Comparison of ENCODE assay signal across 16 cellular contexts in genomic region chr9:108047264-108047663, GRCh38.
A peak's percentile ranks its signal among the peaks of the same experiment; 100 is the strongest.
DNase-seq lines count a peak whose midpoint lies in the region; ATAC-seq, FAIRE-seq and TF ChIP-seq lines count a peak whose summit lies in the region.
"Had no signal": no experiment of that assay in that cellular context is flagged by ENCODE, and none has a peak within 500 bp of the region (broad histone marks: within the 10 kb centered on the region; RNA-seq: fewer than 3 reads in every experiment).

No MANE protein-coding gene starts in this region.

- no peaks in the 10 kb centered on the region for H3K36me3 ChIP-seq in RWPE2 (ENCODE audit: low read depth)

- TF ChIP-seq CTCF in RWPE2 (IDR thresholded peaks at IDR 0.05; ENCODE audit: poor library complexity, severe bottlenecking) (no peak), foreskin keratinocyte (conservative IDR thresholded peaks at IDR 0.05) (no peak), type B pancreatic cell (conservative IDR thresholded peaks at IDR 0.05) (no peak)

- peak; percentile 39 for DNase-seq in GM04503 (ENCODE audit: low read depth)
- no peak for DNase-seq in RWPE2 (ENCODE audit: low spot score)
- peak; percentile 49 to 85 for DNase-seq in foreskin keratinocyte
- no peak for DNase-seq in type B pancreatic cell (ENCODE audit: extremely low spot score, unreplicated experiment)
- no peak for DNase-seq in T-helper 9 cell
- DNase-seq: AML-193, COR-L47, DMS153, H9, NCI-H187 treated with DMSO at 0.1 percent for 48 hours, NCI-H2171 treated with DMSO at 0.1 percent for 48 hours, NCI-H748 treated with DMSO at 0.1 percent for 48 hours had no signal

- H3K4me1 ChIP-seq in RWPE2 (ENCODE audit: insufficient read depth, poor library complexity, severe bottlenecking) (peaks cover 35% of the 10 kb centered on the region), foreskin keratinocyte (peaks cover 27% of the 10 kb centered on the region)

- peak; percentile 94 for FAIRE-seq in endometrium (lab: Jason Lieb, UNC)

- no peak overlapping the region for H3K4me3 Mint-ChIP-seq in type B pancreatic cell
- H3K4me3 Mint-ChIP-seq: H9 had no signal

- no peaks in the 10 kb centered on the region for H3K36me3 Mint-ChIP-seq in type B pancreatic cell

- peaks cover 13% of the 10 kb centered on the region for H3K9me3 ChIP-seq in RWPE2 (ENCODE audit: severe bottlenecking)

- no peaks in the 10 kb centered on the region for H3K27me3 ChIP-seq in RWPE2 (ENCODE audit: insufficient read depth, poor library complexity, severe bottlenecking)
- no peaks in the 10 kb centered on the region for H3K27me3 ChIP-seq in foreskin keratinocyte

- peak; percentile 43 for ATAC-seq in RWPE2 (ENCODE audit: low read depth)
- ATAC-seq in foreskin keratinocyte, result peak; percentile 63
- no peak for ATAC-seq in GM18909 (IDR thresholded peaks at IDR 0.05; ENCODE audit: poor library complexity, unreplicated experiment)
- ATAC-seq in GM19324 (IDR thresholded peaks at IDR 0.05; ENCODE audit: low FRiP score, unreplicated experiment), result no peak

- H3K27ac ChIP-seq in RWPE2 (ENCODE audit: poor library complexity, severe bottlenecking) (peak overlapping the region; percentile 99), foreskin keratinocyte (peak overlapping the region; percentile 89)

- no peak overlapping the region for H3K4me3 ChIP-seq in RWPE2 (ENCODE audit: severe bottlenecking)
- H3K4me3 ChIP-seq: PC-9 had no signal

- H3K9me3 Mint-ChIP-seq in type B pancreatic cell, result peaks cover 9% of the 10 kb centered on the region

- no peak overlapping the region for H3K27ac Mint-ChIP-seq in type B pancreatic cell
- H3K27ac Mint-ChIP-seq: H9 had no signal

- no peaks in the 10 kb centered on the region for H3K4me1 Mint-ChIP-seq in type B pancreatic cell (ENCODE audit: unreplicated experiment)

- peaks cover 3% of the 10 kb centered on the region for H3K27me3 Mint-ChIP-seq in type B pancreatic cell

Comparison
In these comparisons a context has a peak if more than half of its experiments do, and no peak if none do; other contexts are left out.
1. DNase-seq: peak in GM04503 (single experiment) and foreskin keratinocyte (2 of 2); none in RWPE2 (single experiment), type B pancreatic cell (single experiment) and T-helper 9 cell (single experiment).
2. ATAC-seq: peak in RWPE2 (single experiment) and foreskin keratinocyte (single experiment); none in GM18909 (single experiment) and GM19324 (single experiment).